Comparison of ENCODE assay signal across 1 cellular context in genomic region chr11:126165366-126166156, GRCh38.
A peak's percentile ranks its signal among the peaks of the same experiment; 100 is the strongest.
TF ChIP-seq lines count a peak whose summit lies in the region.

No MANE protein-coding gene starts in this region.

TF ChIP-seq in HepG2, 621 proteins besides CTCF, POLR2A, EP300 and RAD21 (continued from another document):
- TF ChIP-seq ZNF513 (CRISPR knock-in tag; conservative IDR thresholded peaks at IDR 0.05) = no peak
- TF ChIP-seq TMF1 (CRISPR knock-in tag; IDR thresholded peaks at IDR 0.05; ENCODE audit: low read depth) = no peak
- no peak for TF ChIP-seq ZNF557 (CRISPR knock-in tag; IDR thresholded peaks at IDR 0.05)
- peak; percentile 81 for TF ChIP-seq PHF21A (CRISPR knock-in tag; IDR thresholded peaks at IDR 0.05)
- TF ChIP-seq MXD1 (CRISPR knock-in tag; IDR thresholded peaks at IDR 0.05) = no peak
- TF ChIP-seq ONECUT2 (CRISPR knock-in tag; IDR thresholded peaks at IDR 0.05) = no peak
- TF ChIP-seq ZKSCAN8 (CRISPR knock-in tag; IDR thresholded peaks at IDR 0.05; ENCODE audit: borderline replicate concordance) = no peak
- TF ChIP-seq RELA (CRISPR knock-in tag; IDR thresholded peaks at IDR 0.05) = no peak
- no peak for TF ChIP-seq ZFP36 (IDR thresholded peaks at IDR 0.05; ENCODE audit: borderline replicate concordance, low read depth, low read length, partially characterized antibody)
- no peak for TF ChIP-seq DNMT3B (CRISPR knock-in tag; conservative IDR thresholded peaks at IDR 0.05)
- no peak for TF ChIP-seq TOE1 (CRISPR knock-in tag; IDR thresholded peaks at IDR 0.05)
- TF ChIP-seq FOXA1 (IDR thresholded peaks at IDR 0.05) = no peak
- TF ChIP-seq FOXA1 (CRISPR knock-in tag; IDR thresholded peaks at IDR 0.05) = no peak
